2 cellular contexts compared by ENCODE assay signal in genomic region chr2:98013407-98014042, GRCh38.
TF ChIP-seq lines count a peak whose summit lies in the region.

No MANE protein-coding gene starts in this region.

TF ChIP-seq in K562, 482 proteins besides CTCF, POLR2A, EP300 and RAD21 (continued from another document):
- peak; percentile 69 for TF ChIP-seq PRDM10 (IDR thresholded peaks at IDR 0.05; ENCODE audit: partially characterized antibody)

TF ChIP-seq in SK-N-SH treated with all-trans-retinoic acid at 6 μM for 48 hours, 23 proteins besides CTCF, POLR2A, EP300 and RAD21 (continued from another document):
- TF ChIP-seq CSRNP3 (CRISPR knock-in tag; IDR thresholded peaks at IDR 0.05) (no peak), CREB5 (CRISPR knock-in tag; IDR thresholded peaks at IDR 0.05; ENCODE audit: low read depth) (no peak), ISL1 (CRISPR knock-in tag; IDR thresholded peaks at IDR 0.05) (no peak), PPARA (CRISPR knock-in tag; IDR thresholded peaks at IDR 0.05; ENCODE audit: borderline replicate concordance) (no peak), PATZ1 (CRISPR knock-in tag; IDR thresholded peaks at IDR 0.05; ENCODE audit: borderline replicate concordance) (no peak), ZFP3 (CRISPR knock-in tag; IDR thresholded peaks at IDR 0.05) (no peak), ARNTL (CRISPR knock-in tag; IDR thresholded peaks at IDR 0.05; ENCODE audit: borderline replicate concordance, low read depth) (no peak), GLIS3 (CRISPR knock-in tag; IDR thresholded peaks at IDR 0.05) (no peak), TOX (CRISPR knock-in tag; IDR thresholded peaks at IDR 0.05; ENCODE audit: borderline replicate concordance) (no peak), TSHZ2 (CRISPR knock-in tag; IDR thresholded peaks at IDR 0.05) (no peak), ZNF70 (CRISPR knock-in tag; IDR thresholded peaks at IDR 0.05) (no peak), RARB (CRISPR knock-in tag; IDR thresholded peaks at IDR 0.05) (no peak), CSDC2 (CRISPR knock-in tag; IDR thresholded peaks at IDR 0.05) (no peak), BACH2 (CRISPR knock-in tag; IDR thresholded peaks at IDR 0.05; ENCODE audit: borderline replicate concordance) (no peak)
